ENCODE assay signal across 13 cellular contexts in the genomic region with DNA sequence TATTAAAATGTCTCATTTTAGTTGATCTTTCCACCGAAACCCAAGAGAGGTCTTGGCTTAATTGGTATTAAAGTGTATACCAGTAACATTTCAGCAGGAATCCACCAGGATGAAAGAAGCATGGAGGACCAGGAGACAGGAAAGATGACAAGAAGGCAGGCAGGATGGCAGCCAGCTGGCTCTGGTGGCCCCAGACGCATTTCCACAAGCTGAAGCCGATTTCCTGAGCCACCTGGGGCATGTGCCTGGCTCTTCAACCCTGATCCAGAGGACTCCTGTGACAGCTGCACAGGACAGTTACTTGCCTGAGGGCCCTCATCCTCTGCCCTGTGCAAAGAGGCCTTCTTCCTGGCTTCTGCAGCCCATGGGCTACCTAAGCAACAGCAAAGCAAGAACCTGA. TPM values are rescaled to one million over a fixed set of nuclear protein-coding genes. Genes with fewer than 3 reads are reported as not detected.
DNase-seq lines count a peak whose midpoint lies in the region; ATAC-seq and TF ChIP-seq lines count a peak whose summit lies in the region.
"Had no signal": no experiment of that assay in that cellular context is flagged by ENCODE, and none has a peak within 500 bp of the region (broad histone marks: within the 10 kb centered on the region; RNA-seq: fewer than 3 reads in every experiment).

No MANE protein-coding gene starts in this region.

- H3K4me3 ChIP-seq in left ventricle myocardium inferior, result no peak overlapping the region
- H3K4me3 ChIP-seq in upper lobe of left lung, result no peak overlapping the region
- H3K4me3 ChIP-seq in upper lobe of right lung, result no peak overlapping the region
- H3K4me3 ChIP-seq: A549 had no signal

- peaks cover 4% of the 10 kb centered on the region for H3K9me3 Mint-ChIP-seq in activated CD4-positive, alpha-beta T cell treated with anti-CD3 and anti-CD28 coated beads, Interleukin-2, amount 10 ng/mL, durations not matched to agents 24 days and 14 days
- H3K9me3 Mint-ChIP-seq in activated T-helper 1 cell treated with anti-CD3 and anti-CD28 coated beads, Interleukin-12 subunit alpha, Interleukin-12 subunit beta, Interleukin-2, Interleukin-4 antibody, amounts not matched to agents 30 ng/mL and 10 ng/mL and 1 ng/mL, durations not matched to agents 14 hours and 24 hours and 36 hours, result no peaks in the 10 kb centered on the region

- H3K27me3 Mint-ChIP-seq in activated CD4-positive, alpha-beta T cell treated with anti-CD3 and anti-CD28 coated beads, Interleukin-2, amount 10 ng/mL, durations not matched to agents 24 days and 14 days, result no peaks in the 10 kb centered on the region
- H3K27me3 Mint-ChIP-seq in activated T-helper 1 cell treated with anti-CD3 and anti-CD28 coated beads, Interleukin-12 subunit alpha, Interleukin-12 subunit beta, Interleukin-2, Interleukin-4 antibody, amounts not matched to agents 30 ng/mL and 10 ng/mL and 1 ng/mL, durations not matched to agents 14 hours and 24 hours and 36 hours (ENCODE audit: insufficient read depth), result no peaks in the 10 kb centered on the region

- peaks cover 39% of the 10 kb centered on the region for H3K4me1 ChIP-seq in left ventricle myocardium inferior
- peaks cover 0 to 19% (median 7%) of the 10 kb centered on the region in 4 donors for H3K4me1 ChIP-seq in upper lobe of left lung
- no peaks in the 10 kb centered on the region for H3K4me1 ChIP-seq in upper lobe of right lung
- H3K4me1 ChIP-seq: A549 had no signal

- no peak for TF ChIP-seq CTCF in left ventricle myocardium inferior (IDR thresholded peaks at IDR 0.05; ENCODE audit: borderline replicate concordance)
- TF ChIP-seq CTCF in upper lobe of left lung (IDR thresholded peaks at IDR 0.05), result no peak
- TF ChIP-seq CTCF in upper lobe of right lung (IDR thresholded peaks at IDR 0.05), result no peak

- H3K27ac ChIP-seq in left ventricle myocardium inferior (replicated peaks), result peak overlapping the region; percentile 11
- peak overlapping the region in 3 of 4 donors; percentile 4 to 55 (median 28) for H3K27ac ChIP-seq in upper lobe of left lung
- H3K27ac ChIP-seq in upper lobe of right lung, result no peak overlapping the region
- H3K27ac ChIP-seq: A549 had no signal

- H3K9me3 ChIP-seq in left ventricle myocardium inferior (replicated peaks) (no peaks in the 10 kb centered on the region), upper lobe of left lung (no peaks in the 10 kb centered on the region), upper lobe of right lung (no peaks in the 10 kb centered on the region)
- H3K9me3 ChIP-seq: A549 had no signal

- no peak for TF ChIP-seq POLR2A in upper lobe of left lung (IDR thresholded peaks at IDR 0.05)

- H3K36me3 Mint-ChIP-seq in activated CD4-positive, alpha-beta T cell treated with anti-CD3 and anti-CD28 coated beads, Interleukin-2, amount 10 ng/mL, durations not matched to agents 24 days and 14 days (ENCODE audit: low read depth), result peaks cover 51% of the 10 kb centered on the region
- H3K36me3 Mint-ChIP-seq in activated T-helper 1 cell treated with anti-CD3 and anti-CD28 coated beads, Interleukin-12 subunit alpha, Interleukin-12 subunit beta, Interleukin-2, Interleukin-4 antibody, amounts not matched to agents 30 ng/mL and 10 ng/mL and 1 ng/mL, durations not matched to agents 14 hours and 24 hours and 36 hours (ENCODE audit: low read depth), result peaks cover 39% of the 10 kb centered on the region

- no peak overlapping the region for H3K4me3 Mint-ChIP-seq in activated CD4-positive, alpha-beta T cell treated with anti-CD3 and anti-CD28 coated beads, Interleukin-2, amount 10 ng/mL, durations not matched to agents 24 days and 14 days
- no peak overlapping the region for H3K4me3 Mint-ChIP-seq in activated T-helper 1 cell treated with anti-CD3 and anti-CD28 coated beads, Interleukin-12 subunit alpha, Interleukin-12 subunit beta, Interleukin-2, Interleukin-4 antibody, amounts not matched to agents 30 ng/mL and 10 ng/mL and 1 ng/mL, durations not matched to agents 14 hours and 24 hours and 36 hours

- DNase-seq in activated CD4-positive, alpha-beta T cell treated with anti-CD3 and anti-CD28 coated beads, Interleukin-2, amount 10 ng/mL, durations not matched to agents 24 days and 14 days, result no peak
- DNase-seq in activated CD4-positive, alpha-beta T cell treated with anti-CD3 and anti-CD28 coated beads for 48 hours, result no peak
- DNase-seq in left ventricle myocardium inferior, result no peak
- DNase-seq in cardiac septum (ENCODE audit: low spot score), result no peak
- no peak for DNase-seq in activated T-helper 1 cell treated with anti-CD3 and anti-CD28 coated beads, Interleukin-12 subunit alpha, Interleukin-12 subunit beta, Interleukin-2, Interleukin-4 antibody, amounts not matched to agents 30 ng/mL and 10 ng/mL and 1 ng/mL, durations not matched to agents 14 hours and 24 hours and 36 hours (ENCODE audit: low spot score)
- peak in 1 of 2 donors; percentile 20 for DNase-seq in upper lobe of left lung
- DNase-seq in upper lobe of right lung, result no peak
- DNase-seq in D341Med (ENCODE audit: low spot score), result no peak
- DNase-seq: NCI-H1436, NCI-H2081 treated with DMSO at 0.1 percent for 48 hours, NCI-H2227 treated with DMSO at 0.1 percent for 48 hours, NCI-H524 treated with DMSO at 0.1 percent for 48 hours had no signal

- no peaks in the 10 kb centered on the region for H3K27me3 ChIP-seq in left ventricle myocardium inferior (ENCODE audit: low read depth)
- no peaks in the 10 kb centered on the region for H3K27me3 ChIP-seq in upper lobe of left lung
- H3K27me3 ChIP-seq in upper lobe of right lung, result no peaks in the 10 kb centered on the region

- TF ChIP-seq EP300 in upper lobe of left lung (IDR thresholded peaks at IDR 0.05), result no peak

- 69 to 72% methylated on average over 3 of the region's 3 CpGs for WGBS in upper lobe of left lung, 2 donors

- peaks cover 39% of the 10 kb centered on the region for H3K4me1 Mint-ChIP-seq in activated CD4-positive, alpha-beta T cell treated with anti-CD3 and anti-CD28 coated beads, Interleukin-2, amount 10 ng/mL, durations not matched to agents 24 days and 14 days
- peaks cover 44% of the 10 kb centered on the region for H3K4me1 Mint-ChIP-seq in activated T-helper 1 cell treated with anti-CD3 and anti-CD28 coated beads, Interleukin-12 subunit alpha, Interleukin-12 subunit beta, Interleukin-2, Interleukin-4 antibody, amounts not matched to agents 30 ng/mL and 10 ng/mL and 1 ng/mL, durations not matched to agents 14 hours and 24 hours and 36 hours (ENCODE audit: low read depth)

- no peak for ATAC-seq in upper lobe of left lung (ENCODE audit: low FRiP score in 2 of 2)
- ATAC-seq in upper lobe of right lung, result no peak

- peak overlapping the region; percentile 64 for H3K27ac Mint-ChIP-seq in activated CD4-positive, alpha-beta T cell treated with anti-CD3 and anti-CD28 coated beads, Interleukin-2, amount 10 ng/mL, durations not matched to agents 24 days and 14 days
- peak overlapping the region; percentile 52 for H3K27ac Mint-ChIP-seq in activated T-helper 1 cell treated with anti-CD3 and anti-CD28 coated beads, Interleukin-12 subunit alpha, Interleukin-12 subunit beta, Interleukin-2, Interleukin-4 antibody, amounts not matched to agents 30 ng/mL and 10 ng/mL and 1 ng/mL, durations not matched to agents 14 hours and 24 hours and 36 hours

- intact Hi-C loops in activated CD4-positive, alpha-beta T cell treated with anti-CD3 and anti-CD28 coated beads, Interleukin-2, amount 10 ng/mL, durations not matched to agents 24 days and 14 days (cut with micrococcal nuclease), result no loop called here
- intact Hi-C loops in left ventricle myocardium inferior (cut with micrococcal nuclease) (no loop called here), cardiac septum (cut with DNase I) (no loop called here), upper lobe of right lung (cut with DNase I) (no loop called here)
- intact Hi-C loops in activated T-helper 1 cell treated with anti-CD3 and anti-CD28 coated beads, Interleukin-12 subunit alpha, Interleukin-12 subunit beta, Interleukin-2, Interleukin-4 antibody, amounts not matched to agents 30 ng/mL and 10 ng/mL and 1 ng/mL, durations not matched to agents 14 hours and 24 hours and 36 hours (cut with micrococcal nuclease), result no loop called here

- H3K36me3 ChIP-seq in left ventricle myocardium inferior (peaks cover 33% of the 10 kb centered on the region), upper lobe of left lung (peaks cover 0 to 15% (median 5%) of the 10 kb centered on the region in 4 donors), upper lobe of right lung (peaks cover 12% of the 10 kb centered on the region)

RNA-seq across cellular contexts. Expression of a gene that starts 56.9 kb away (rescaled TPM):
- total RNA-seq in activated CD4-positive, alpha-beta T cell treated with anti-CD3 and anti-CD28 coated beads, Interleukin-2, amount 10 ng/mL, durations not matched to agents 24 days and 14 days, result 30.4 and 32.3 TPM in 2 replicates
- total RNA-seq in left ventricle myocardium inferior (117 TPM), cardiac septum (90.3 TPM), upper lobe of left lung (10 to 100 TPM; 23.0 to 49.8 (median 38.6) TPM), upper lobe of right lung (42.9 TPM)
- 29.3 and 29.8 TPM in 2 replicates for total RNA-seq in activated T-helper 1 cell treated with anti-CD3 and anti-CD28 coated beads, Interleukin-12 subunit alpha, Interleukin-12 subunit beta, Interleukin-2, Interleukin-4 antibody, amounts not matched to agents 30 ng/mL and 10 ng/mL and 1 ng/mL, durations not matched to agents 14 hours and 24 hours and 36 hours
